12 cellular contexts compared by ENCODE assay signal in the genomic region with DNA sequence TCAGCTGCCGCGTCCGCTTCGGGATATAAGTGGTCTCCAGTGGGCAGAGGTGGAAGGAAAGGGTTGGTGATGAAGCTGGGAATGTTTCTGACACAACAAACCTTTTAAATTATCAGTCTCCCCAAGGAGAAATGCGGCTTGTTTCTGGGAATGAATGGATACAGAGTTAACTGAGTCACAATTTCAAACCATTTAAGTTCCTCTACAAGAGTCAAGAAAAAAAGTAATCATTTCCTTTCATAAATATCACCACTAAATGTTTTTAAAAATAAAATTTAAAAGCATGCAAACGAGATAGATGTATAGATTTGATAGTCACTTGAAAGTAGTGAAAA. TPM values are rescaled to one million over a fixed set of nuclear protein-coding genes. Genes with fewer than 3 reads are reported as not detected.
DNase-seq lines count a peak whose midpoint lies in the region; ATAC-seq and TF ChIP-seq lines count a peak whose summit lies in the region.
"Had no signal": no experiment of that assay in that cellular context is flagged by ENCODE, and none has a peak within 500 bp of the region (broad histone marks: within the 10 kb centered on the region; RNA-seq: fewer than 3 reads in every experiment).

No MANE protein-coding gene starts in this region.

- no peak overlapping the region for H3K27ac Mint-ChIP-seq in stimulated activated naive CD8-positive, alpha-beta T cell treated with anti-CD3 and anti-CD28 coated beads, Interleukin-15, amount 100 ng/mL, for 72 hours
- H3K27ac Mint-ChIP-seq: activated CD4-positive, alpha-beta memory T cell treated with anti-CD3 and anti-CD28 coated beads for 36 hours; B cell had no signal

- H3K4me1 ChIP-seq in gastroesophageal sphincter (peaks cover 0 to 34% (median 0%) of the 10 kb centered on the region in 3 donors), psoas muscle (peaks cover 12% of the 10 kb centered on the region)

- H3K4me3 ChIP-seq in AG10803 (ENCODE audit: low read length) = peak overlapping the region; percentile 57
- H3K4me3 ChIP-seq in astrocyte of the spinal cord (ENCODE audit: low read depth, low read length) = peak overlapping the region; percentile 42
- H3K4me3 ChIP-seq in gastroesophageal sphincter = peak overlapping the region; percentile 31 to 58
- peak overlapping the region; percentile 65 for H3K4me3 ChIP-seq in psoas muscle

- no peak overlapping the region for H3K4me3 Mint-ChIP-seq in stimulated activated naive CD8-positive, alpha-beta T cell treated with anti-CD3 and anti-CD28 coated beads, Interleukin-15, amount 100 ng/mL, for 72 hours
- H3K4me3 Mint-ChIP-seq: activated CD4-positive, alpha-beta memory T cell treated with anti-CD3 and anti-CD28 coated beads for 36 hours; B cell had no signal

- TF ChIP-seq EP300 in gastroesophageal sphincter (IDR thresholded peaks at IDR 0.05) = no peak

- peaks cover 38% of the 10 kb centered on the region for H3K27me3 Mint-ChIP-seq in stimulated activated naive CD8-positive, alpha-beta T cell treated with anti-CD3 and anti-CD28 coated beads, Interleukin-15, amount 100 ng/mL, for 72 hours

- H3K36me3 ChIP-seq in gastroesophageal sphincter (no peaks in the 10 kb centered on the region), psoas muscle (ENCODE audit: insufficient read depth in 1 of 2, low read depth in 1 of 2) (no peaks in the 10 kb centered on the region)

- H3K27ac ChIP-seq in gastroesophageal sphincter = peak overlapping the region; percentile 31 to 84 (median 77)
- H3K27ac ChIP-seq in psoas muscle = peak overlapping the region; percentile 56

- 15 to 16% methylated on average over 2 of the region's 6 CpGs for WGBS in gastroesophageal sphincter (ENCODE audit: low coverage in 1 of 2), 2 donors
- WGBS in psoas muscle, 3 donors = 6 to 12% (median 7%) methylated on average over 6 of the region's 6 CpGs

- TF ChIP-seq POLR2A in gastroesophageal sphincter (IDR thresholded peaks at IDR 0.05) = no peak

- no peak for TF ChIP-seq CTCF in AG10803 (conservative IDR thresholded peaks at IDR 0.05; ENCODE audit: low read length)
- TF ChIP-seq CTCF in astrocyte of the spinal cord (IDR thresholded peaks at IDR 0.05; ENCODE audit: low read depth, low read length) = no peak
- no peak for TF ChIP-seq CTCF in gastroesophageal sphincter (IDR thresholded peaks at IDR 0.05)
- TF ChIP-seq CTCF in psoas muscle (IDR thresholded peaks at IDR 0.05) = no peak

- no peaks in the 10 kb centered on the region for H3K9me3 ChIP-seq in gastroesophageal sphincter
- no peaks in the 10 kb centered on the region for H3K9me3 ChIP-seq in psoas muscle

- H3K27me3 ChIP-seq in gastroesophageal sphincter = no peaks in the 10 kb centered on the region
- peaks cover 0 to 4% (median 0%) of the 10 kb centered on the region in 3 donors for H3K27me3 ChIP-seq in psoas muscle (ENCODE audit: insufficient read depth in 3 of 3, low read length in 2 of 3)

- H3K9me3 Mint-ChIP-seq in stimulated activated naive CD8-positive, alpha-beta T cell treated with anti-CD3 and anti-CD28 coated beads, Interleukin-15, amount 100 ng/mL, for 72 hours = no peaks in the 10 kb centered on the region
- H3K9me3 Mint-ChIP-seq: activated CD4-positive, alpha-beta memory T cell treated with anti-CD3 and anti-CD28 coated beads for 36 hours had no signal

- DNase-seq in AG10803 (ENCODE audit: low read depth) (no peak), astrocyte of the spinal cord (ENCODE audit: low read depth, low spot score) (peak; percentile 30), psoas muscle (no peak), NCI-H187 (lab: John Stamatoyannopoulos, UW) (no peak), NCI-H2029 treated with DMSO at 0.1 percent for 48 hours (lab: John Stamatoyannopoulos, UW) (no peak)
- DNase-seq in stimulated activated naive CD8-positive, alpha-beta T cell treated with anti-CD3 and anti-CD28 coated beads, Interleukin-15, amount 100 ng/mL, for 72 hours = no peak
- DNase-seq: activated CD4-positive, alpha-beta memory T cell treated with anti-CD3 and anti-CD28 coated beads for 36 hours; KG1; NCI-H510A had no signal

- intact Hi-C loops in psoas muscle (cut with DNase I) = loop anchor here (2.0 to 5.0 kb wide), 2 partner anchors 179 to 184 kb away; no protein-coding TSS in a partner anchor

- no peak for ATAC-seq in gastroesophageal sphincter
- ATAC-seq in psoas muscle = no peak
- no peak for ATAC-seq in stimulated activated naive CD8-positive, alpha-beta T cell treated with anti-CD3 and anti-CD28 coated beads, Interleukin-15, amount 100 ng/mL, for 72 hours
- ATAC-seq in GM21390 (IDR thresholded peaks at IDR 0.05; ENCODE audit: unreplicated experiment) = no peak

- in situ Hi-C loops in astrocyte of the spinal cord (cut with HindIII; ENCODE audit: low sequenced_read_pairs) = no loop called here

- peaks cover 9% of the 10 kb centered on the region for H3K4me1 Mint-ChIP-seq in stimulated activated naive CD8-positive, alpha-beta T cell treated with anti-CD3 and anti-CD28 coated beads, Interleukin-15, amount 100 ng/mL, for 72 hours

RNA-seq across cellular contexts. Expression of gene GASK1B, which starts 1.4 kb away (rescaled TPM):
- total RNA-seq in gastroesophageal sphincter = 10 to 100 TPM; 33.8 to 66.6 (median 42.0) TPM
- total RNA-seq in psoas muscle = 10 to 100 TPM in 1 of 4 donors, 1 to 10 TPM in 3; 5.3 to 16.7 (median 8.0) TPM
- polyA plus RNA-seq in psoas muscle = 1 to 10 TPM; 2.6 to 5.4 (median 3.2) TPM
- total RNA-seq: activated CD4-positive, alpha-beta memory T cell treated with anti-CD3 and anti-CD28 coated beads for 36 hours had no signal

RNA-seq across cellular contexts. Expression of gene TMEM144, which starts 38.9 kb away (rescaled TPM):
- 10 to 100 TPM in 1 of 4 donors, 1 to 10 TPM in 3; 3.9 to 13.4 (median 6.3) TPM for total RNA-seq in gastroesophageal sphincter
- 1 to 10 TPM in 3 of 4 donors, under 1 TPM in 1; 0.88 to 1.9 (median 1.4) TPM for total RNA-seq in psoas muscle
- polyA plus RNA-seq in psoas muscle = 1 to 10 TPM in 2 of 3 donors, under 1 TPM in 1; 0.53 to 1.2 (median 1.0) TPM
